ENCODE assay signal across 16 cellular contexts in genomic region chr16:1784977-1785845, GRCh38. TPM values are rescaled to one million over a fixed set of nuclear protein-coding genes. Genes with fewer than 3 reads are reported as not detected.
A peak's percentile ranks its signal among the peaks of the same experiment; 100 is the strongest.
DNase-seq lines count a peak whose midpoint lies in the region; ATAC-seq and TF ChIP-seq lines count a peak whose summit lies in the region.
"Had no signal": no experiment of that assay in that cellular context is flagged by ENCODE, and none has a peak within 500 bp of the region (broad histone marks: within the 10 kb centered on the region; RNA-seq: fewer than 3 reads in every experiment).

No MANE protein-coding gene starts in this region.

- H3K27ac Mint-ChIP-seq in activated naive CD8-positive, alpha-beta T cell = no peak overlapping the region
- H3K27ac Mint-ChIP-seq in activated naive CD8-positive, alpha-beta T cell treated with anti-CD3 and anti-CD28 coated beads for 36 hours = no peak overlapping the region
- H3K27ac Mint-ChIP-seq in activated CD4-positive, alpha-beta memory T cell treated with anti-CD3 and anti-CD28 coated beads, Interleukin-2, amount 10 ng/mL, durations not matched to agents 7 days and 5 days = peak overlapping the region; percentile 3
- H3K27ac Mint-ChIP-seq in memory B cell = no peak overlapping the region
- H3K27ac Mint-ChIP-seq in stimulated activated naive CD8-positive, alpha-beta T cell treated with anti-CD3 and anti-CD28 coated beads, Interleukin-15, amount 100 ng/mL, for 72 hours = no peak overlapping the region

- in situ Hi-C loops in GM13976 (cut with MboI; ENCODE audit: low sequenced_read_pairs, unreplicated experiment) = no loop called here

- H3K9me3 Mint-ChIP-seq in activated naive CD8-positive, alpha-beta T cell (ENCODE audit: low read depth) = no peaks in the 10 kb centered on the region
- H3K9me3 Mint-ChIP-seq in activated naive CD8-positive, alpha-beta T cell treated with anti-CD3 and anti-CD28 coated beads for 36 hours = no peaks in the 10 kb centered on the region
- no peaks in the 10 kb centered on the region for H3K9me3 Mint-ChIP-seq in activated CD4-positive, alpha-beta memory T cell treated with anti-CD3 and anti-CD28 coated beads, Interleukin-2, amount 10 ng/mL, durations not matched to agents 7 days and 5 days
- H3K9me3 Mint-ChIP-seq in memory B cell = no peaks in the 10 kb centered on the region
- no peaks in the 10 kb centered on the region for H3K9me3 Mint-ChIP-seq in stimulated activated naive CD8-positive, alpha-beta T cell treated with anti-CD3 and anti-CD28 coated beads, Interleukin-15, amount 100 ng/mL, for 72 hours

- H3K4me3 ChIP-seq in tibial artery = no peak overlapping the region
- H3K4me3 ChIP-seq: lower lobe of right lung, smooth muscle cell, testis had no signal

- TF ChIP-seq CTCF in tibial artery (IDR thresholded peaks at IDR 0.05) (no peak), foreskin keratinocyte (conservative IDR thresholded peaks at IDR 0.05) (no peak), GM13976 (IDR thresholded peaks at IDR 0.05; ENCODE audit: borderline replicate concordance, control extremely low read depth, extremely low read depth, insufficient read depth, missing control alignments) (no peak)

- H3K4me3 Mint-ChIP-seq in activated naive CD8-positive, alpha-beta T cell = peak overlapping the region; percentile 65
- H3K4me3 Mint-ChIP-seq in activated naive CD8-positive, alpha-beta T cell treated with anti-CD3 and anti-CD28 coated beads for 36 hours = no peak overlapping the region
- peak overlapping the region; percentile 56 for H3K4me3 Mint-ChIP-seq in activated CD4-positive, alpha-beta memory T cell treated with anti-CD3 and anti-CD28 coated beads, Interleukin-2, amount 10 ng/mL, durations not matched to agents 7 days and 5 days
- H3K4me3 Mint-ChIP-seq in memory B cell = peak overlapping the region; percentile 57
- peak overlapping the region; percentile 45 to 60 for H3K4me3 Mint-ChIP-seq in stimulated activated naive CD8-positive, alpha-beta T cell treated with anti-CD3 and anti-CD28 coated beads, Interleukin-15, amount 100 ng/mL, for 72 hours

- H3K4me1 ChIP-seq in tibial artery (peaks cover 0 to 61% (median 35%) of the 10 kb centered on the region in 4 donors), foreskin keratinocyte (peaks cover 3% of the 10 kb centered on the region)

- H3K27ac ChIP-seq in tibial artery (no peak overlapping the region), foreskin keratinocyte (no peak overlapping the region)
- H3K27ac ChIP-seq: dorsolateral prefrontal cortex, lower lobe of right lung, neutrophil, testis had no signal

- no peak for DNase-seq in activated naive CD8-positive, alpha-beta T cell treated with anti-CD3 and anti-CD28 coated beads for 36 hours
- DNase-seq in activated CD4-positive, alpha-beta memory T cell treated with anti-CD3 and anti-CD28 coated beads, Interleukin-2, amount 10 ng/mL, durations not matched to agents 7 days and 5 days = no peak
- DNase-seq in memory B cell (ENCODE audit: low spot score in 2 of 2) (no peak), tibial artery (no peak), foreskin keratinocyte (no peak), GM13976 (ENCODE audit: low spot score) (no peak)
- no peak for DNase-seq in stimulated activated naive CD8-positive, alpha-beta T cell treated with anti-CD3 and anti-CD28 coated beads, Interleukin-15, amount 100 ng/mL, for 72 hours
- DNase-seq: amygdala, DMS53, lower lobe of right lung, NCI-H2081 treated with DMSO at 0.1 percent for 48 hours, testis had no signal

- CTCF ChIA-PET in activated CD4-positive, alpha-beta memory T cell treated with anti-CD3 and anti-CD28 coated beads, Interleukin-2, amount 10 ng/mL, durations not matched to agents 7 days and 5 days (lab: Charles Lee) = interaction anchor here (0.5 kb wide), 1 partner anchor 126 kb away, joined by 3 read pairs; no protein-coding TSS in a partner anchor

- H3K36me3 Mint-ChIP-seq in activated naive CD8-positive, alpha-beta T cell = no peaks in the 10 kb centered on the region
- peaks cover 10% of the 10 kb centered on the region for H3K36me3 Mint-ChIP-seq in activated naive CD8-positive, alpha-beta T cell treated with anti-CD3 and anti-CD28 coated beads for 36 hours
- H3K36me3 Mint-ChIP-seq in activated CD4-positive, alpha-beta memory T cell treated with anti-CD3 and anti-CD28 coated beads, Interleukin-2, amount 10 ng/mL, durations not matched to agents 7 days and 5 days (ENCODE audit: low read depth) = peaks cover 10% of the 10 kb centered on the region
- peaks cover 4% of the 10 kb centered on the region for H3K36me3 Mint-ChIP-seq in memory B cell

- H3K4me1 Mint-ChIP-seq in activated naive CD8-positive, alpha-beta T cell (ENCODE audit: low read depth) = peaks cover 22% of the 10 kb centered on the region
- H3K4me1 Mint-ChIP-seq in activated naive CD8-positive, alpha-beta T cell treated with anti-CD3 and anti-CD28 coated beads for 36 hours = peaks cover 12% of the 10 kb centered on the region
- peaks cover 22% of the 10 kb centered on the region for H3K4me1 Mint-ChIP-seq in activated CD4-positive, alpha-beta memory T cell treated with anti-CD3 and anti-CD28 coated beads, Interleukin-2, amount 10 ng/mL, durations not matched to agents 7 days and 5 days
- H3K4me1 Mint-ChIP-seq in memory B cell = peaks cover 12% of the 10 kb centered on the region
- peaks cover 40% of the 10 kb centered on the region for H3K4me1 Mint-ChIP-seq in stimulated activated naive CD8-positive, alpha-beta T cell treated with anti-CD3 and anti-CD28 coated beads, Interleukin-15, amount 100 ng/mL, for 72 hours

- peaks cover 15 to 61% (median 43%) of the 10 kb centered on the region in 3 donors for H3K36me3 ChIP-seq in tibial artery

- no peaks in the 10 kb centered on the region for H3K9me3 ChIP-seq in tibial artery
- H3K9me3 ChIP-seq: lower lobe of right lung, neutrophil, testis had no signal

- ATAC-seq in memory B cell (ENCODE audit: low read depth) = no peak
- ATAC-seq in stimulated activated naive CD8-positive, alpha-beta T cell treated with anti-CD3 and anti-CD28 coated beads, Interleukin-15, amount 100 ng/mL, for 72 hours = no peak
- no peak for ATAC-seq in foreskin keratinocyte
- ATAC-seq: lower lobe of right lung had no signal

- H3K27me3 Mint-ChIP-seq in activated naive CD8-positive, alpha-beta T cell = no peaks in the 10 kb centered on the region
- no peaks in the 10 kb centered on the region for H3K27me3 Mint-ChIP-seq in activated naive CD8-positive, alpha-beta T cell treated with anti-CD3 and anti-CD28 coated beads for 36 hours
- no peaks in the 10 kb centered on the region for H3K27me3 Mint-ChIP-seq in activated CD4-positive, alpha-beta memory T cell treated with anti-CD3 and anti-CD28 coated beads, Interleukin-2, amount 10 ng/mL, durations not matched to agents 7 days and 5 days
- no peaks in the 10 kb centered on the region for H3K27me3 Mint-ChIP-seq in memory B cell
- H3K27me3 Mint-ChIP-seq in stimulated activated naive CD8-positive, alpha-beta T cell treated with anti-CD3 and anti-CD28 coated beads, Interleukin-15, amount 100 ng/mL, for 72 hours = no peaks in the 10 kb centered on the region

- H3K27me3 ChIP-seq in tibial artery = no peaks in the 10 kb centered on the region
- H3K27me3 ChIP-seq in foreskin keratinocyte = no peaks in the 10 kb centered on the region
- H3K27me3 ChIP-seq: dorsolateral prefrontal cortex, neutrophil, testis had no signal

- POLR2A ChIA-PET in activated CD4-positive, alpha-beta memory T cell treated with anti-CD3 and anti-CD28 coated beads, Interleukin-2, amount 10 ng/mL, durations not matched to agents 7 days and 5 days (lab: Charles Lee) = interaction anchor here (0.6 to 5.1 kb wide), 3 partner anchors 13 to 311 kb away, joined by 3 to 101 read pairs (median 20); partner anchors contain the start of genes EME2, FAHD1, HAGH and MRPS34

- intact Hi-C loops in tibial artery (cut with DNase I; ENCODE audit: low total_unique reads) = loop anchor here (5.0 kb wide), 1 partner anchor 42 kb away; the partner anchor contains the start of genes FAHD1 and HAGH

RNA-seq across cellular contexts. Expression of gene NUBP2, which starts 2.5 kb away (rescaled TPM):
- total RNA-seq in activated naive CD8-positive, alpha-beta T cell treated with anti-CD3 and anti-CD28 coated beads for 36 hours = 10 to 100 TPM; 63.6 to 64.2 TPM
- total RNA-seq in activated CD4-positive, alpha-beta memory T cell treated with anti-CD3 and anti-CD28 coated beads, Interleukin-2, amount 10 ng/mL, durations not matched to agents 7 days and 5 days = 10 to 100 TPM; 40.8 to 43.5 TPM
- total RNA-seq in foreskin keratinocyte = 70.1 and 73.3 TPM in 2 replicates
- 113 and 121 TPM in 2 replicates for polyA plus RNA-seq in foreskin keratinocyte

RNA-seq across cellular contexts. Expression of gene SPSB3, which starts 2.8 kb away (rescaled TPM):
- total RNA-seq in activated naive CD8-positive, alpha-beta T cell treated with anti-CD3 and anti-CD28 coated beads for 36 hours = 10 to 100 TPM; 12.3 to 12.8 TPM
- 10 to 100 TPM; 46.4 to 47.7 TPM for total RNA-seq in activated CD4-positive, alpha-beta memory T cell treated with anti-CD3 and anti-CD28 coated beads, Interleukin-2, amount 10 ng/mL, durations not matched to agents 7 days and 5 days
- total RNA-seq in foreskin keratinocyte = 21.7 and 27.4 TPM in 2 replicates
- polyA plus RNA-seq in foreskin keratinocyte = 24.5 and 32.4 TPM in 2 replicates

RNA-seq across cellular contexts. Expression of gene IGFALS, which starts 8.3 kb away (rescaled TPM):
- total RNA-seq in activated naive CD8-positive, alpha-beta T cell treated with anti-CD3 and anti-CD28 coated beads for 36 hours = not detected
- total RNA-seq in activated CD4-positive, alpha-beta memory T cell treated with anti-CD3 and anti-CD28 coated beads, Interleukin-2, amount 10 ng/mL, durations not matched to agents 7 days and 5 days = under 1 TPM in 1 of 2 experiments, not detected in 1; 0.23 TPM
- not detected in 2 replicates for total RNA-seq in foreskin keratinocyte
- not detected in 2 replicates for polyA plus RNA-seq in foreskin keratinocyte
- total RNA-seq: smooth muscle cell had no signal
- polyA plus RNA-seq: smooth muscle cell had no signal

RNA-seq across cellular contexts. Expression of gene MRPS34, which starts 12.3 kb away (rescaled TPM):
- 100 to 1,000 TPM; 187 to 190 TPM for total RNA-seq in activated naive CD8-positive, alpha-beta T cell treated with anti-CD3 and anti-CD28 coated beads for 36 hours
- total RNA-seq in activated CD4-positive, alpha-beta memory T cell treated with anti-CD3 and anti-CD28 coated beads, Interleukin-2, amount 10 ng/mL, durations not matched to agents 7 days and 5 days = 10 to 100 TPM; 94.9 to 98.3 TPM
- total RNA-seq in foreskin keratinocyte = 139 and 174 TPM in 2 replicates
- polyA plus RNA-seq in foreskin keratinocyte = 223 and 236 TPM in 2 replicates

RNA-seq across cellular contexts. Expression of gene EME2, which starts 12.6 kb away (rescaled TPM):
- total RNA-seq in activated naive CD8-positive, alpha-beta T cell treated with anti-CD3 and anti-CD28 coated beads for 36 hours = 10 to 100 TPM; 17.2 to 20.1 TPM
- total RNA-seq in activated CD4-positive, alpha-beta memory T cell treated with anti-CD3 and anti-CD28 coated beads, Interleukin-2, amount 10 ng/mL, durations not matched to agents 7 days and 5 days = 10 to 100 TPM; 23.5 to 24.7 TPM
- total RNA-seq in foreskin keratinocyte = 5.9 and 8.5 TPM in 2 replicates
- polyA plus RNA-seq in foreskin keratinocyte = 3.0 and 4.3 TPM in 2 replicates
